In genomic region chr7:15015545-15016314, GRCh38 we compare ENCODE assay signal across 8 cellular contexts.
DNase-seq lines count a peak whose midpoint lies in the region; ATAC-seq and TF ChIP-seq lines count a peak whose summit lies in the region.

No MANE protein-coding gene starts in this region.

- DNase-seq in Daoy (ENCODE audit: low read depth) = peak; percentile 43
- DNase-seq in NCI-H460 (ENCODE audit: extremely low read depth, low read depth) = peak; percentile 76
- peak; percentile 76 for DNase-seq in astrocyte of the spinal cord (ENCODE audit: low read depth, low spot score)
- DNase-seq in iPS DF 19.7 (ENCODE audit: low read depth, low spot score) = peak; percentile 75
- DNase-seq in OCI-M2 (lab: John Stamatoyannopoulos, UW; ENCODE audit: unreplicated experiment) = no peak

- H3K27me3 ChIP-seq in skeletal muscle tissue (ENCODE audit: control insufficient read depth in 3 of 3, insufficient read depth in 3 of 3, low read length in 3 of 3) = no peaks in the 10 kb centered on the region

- TF ChIP-seq CTCF in astrocyte of the spinal cord (IDR thresholded peaks at IDR 0.05; ENCODE audit: low read depth, low read length) = peak; percentile 56

- ATAC-seq in GM21423 (IDR thresholded peaks at IDR 0.05; ENCODE audit: unreplicated experiment) = peak; percentile 96
- peak; percentile 92 for ATAC-seq in HG03571 (IDR thresholded peaks at IDR 0.05; ENCODE audit: unreplicated experiment)

- peaks cover 5 to 15% (median 12%) of the 10 kb centered on the region in 3 donors for H3K4me1 ChIP-seq in skeletal muscle tissue (ENCODE audit: control insufficient read depth in 3 of 3, insufficient read depth in 3 of 3, low read length in 3 of 3)

- no peaks in the 10 kb centered on the region for H3K9me3 ChIP-seq in skeletal muscle tissue (ENCODE audit: control insufficient read depth in 3 of 3, low read length in 3 of 3)

- peak overlapping the region in 2 of 3 donors; percentile 47 to 57 for H3K9ac ChIP-seq in skeletal muscle tissue (ENCODE audit: low read depth in 1 of 3, low read length in 3 of 3)

- H3K36me3 ChIP-seq in skeletal muscle tissue (ENCODE audit: control insufficient read depth in 3 of 3, insufficient read depth in 3 of 3, low read length in 3 of 3) = no peaks in the 10 kb centered on the region

- peak overlapping the region; percentile 51 for H3K27ac ChIP-seq in skeletal muscle tissue (ENCODE audit: low read depth, low read length)

- in situ Hi-C loops in astrocyte of the spinal cord (cut with HindIII; ENCODE audit: low sequenced_read_pairs) = no loop called here

- H3K4me3 ChIP-seq in astrocyte of the spinal cord (ENCODE audit: low read depth, low read length) = peak overlapping the region; percentile 10
- peak overlapping the region; percentile 56 to 58 (median 58) for H3K4me3 ChIP-seq in skeletal muscle tissue (ENCODE audit: low read length in 3 of 3)
